In the genomic region with DNA sequence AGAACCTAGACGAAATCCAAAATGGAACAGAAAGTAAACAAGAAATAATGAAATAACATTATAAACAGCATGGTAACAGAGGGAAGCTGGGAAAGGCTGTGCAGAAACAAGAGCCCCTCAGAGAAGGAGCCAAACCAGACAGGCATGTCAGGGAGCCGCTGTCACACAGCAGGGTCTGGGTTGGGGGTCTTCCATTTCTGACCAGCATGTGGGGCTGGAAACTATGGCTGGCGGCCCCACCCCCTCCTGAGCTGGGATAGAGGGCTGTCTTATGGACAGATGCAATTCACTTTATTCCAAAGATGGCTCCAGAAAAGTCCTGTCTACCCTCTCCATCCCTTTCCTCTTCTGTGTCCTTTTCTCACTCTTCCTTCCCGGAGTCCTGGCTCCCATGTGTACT, we compare ENCODE assay signal across 1 cellular context.
TF ChIP-seq lines count a peak whose summit lies in the region.

No MANE protein-coding gene starts in this region.

TF ChIP-seq in IMR-90, 13 proteins besides CTCF, POLR2A, EP300 and RAD21 (continued from another document):
- TF ChIP-seq USF2 (IDR thresholded peaks at IDR 0.05; ENCODE audit: low read depth, low read length) (no peak), MAZ (IDR thresholded peaks at IDR 0.05; ENCODE audit: borderline replicate concordance, low read depth, low read length) (no peak), FOS (IDR thresholded peaks at IDR 0.05; ENCODE audit: low read depth, low read length) (no peak), NFE2L2 (IDR thresholded peaks at IDR 0.05; ENCODE audit: low read depth, low read length) (no peak), CEBPB (IDR thresholded peaks at IDR 0.05; ENCODE audit: low read depth, low read length) (no peak), CHD1 (IDR thresholded peaks at IDR 0.05; ENCODE audit: low read depth, low read length) (no peak), SMC3 (IDR thresholded peaks at IDR 0.05; ENCODE audit: low read depth, low read length) (no peak), RCOR1 (IDR thresholded peaks at IDR 0.05; ENCODE audit: insufficient replicate concordance, low read length) (no peak), RFX5 (IDR thresholded peaks at IDR 0.05; ENCODE audit: low read depth, low read length) (no peak), BHLHE40 (IDR thresholded peaks at IDR 0.05; ENCODE audit: low read depth, low read length) (no peak), ELK1 (IDR thresholded peaks at IDR 0.05; ENCODE audit: borderline replicate concordance, low read depth, low read length) (no peak), MAFK (IDR thresholded peaks at IDR 0.05; ENCODE audit: low read depth, low read length) (no peak)
